Comparison of ENCODE assay signal across 32 cellular contexts in the genomic region with DNA sequence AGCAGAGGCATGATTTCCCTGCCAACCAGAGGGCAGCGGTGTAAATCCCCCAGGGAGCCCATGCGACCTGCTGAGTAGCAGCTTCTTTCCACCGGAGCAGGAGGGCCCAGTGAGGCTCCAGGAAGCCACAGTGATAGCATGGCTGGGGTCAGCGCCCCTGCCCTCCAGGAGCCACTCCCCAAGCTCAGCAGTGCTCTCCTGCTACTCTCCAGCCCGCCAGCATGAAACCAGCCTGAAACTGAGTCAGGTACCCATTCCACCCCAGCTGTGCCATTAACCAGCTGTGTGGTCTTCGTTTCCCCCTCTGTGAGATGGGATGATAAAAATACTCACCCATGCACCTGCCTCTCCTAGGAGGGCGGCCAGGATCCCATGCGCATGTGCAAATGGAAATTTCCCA.
"Had no signal": no experiment of that assay in that cellular context is flagged by ENCODE, and none has a peak within 500 bp of the region (broad histone marks: within the 10 kb centered on the region; RNA-seq: fewer than 3 reads in every experiment).

No MANE protein-coding gene starts in this region.

- H2AFZ ChIP-seq: hepatocyte had no signal

- DNase-seq: activated CD4-positive, alpha-beta memory T cell treated with anti-CD3 and anti-CD28 coated beads for 36 hours; activated CD4-positive, alpha-beta T cell treated with anti-CD3 and anti-CD28 coated beads, Interleukin-2, amount 10 ng/mL, durations not matched to agents 24 days and 14 days; activated CD4-positive, CD25-positive, alpha-beta regulatory T cell treated with anti-CD3 and anti-CD28 coated beads, Interleukin-2, amount 50 U/mL, for 72 hours; activated CD8-positive, alpha-beta memory T cell treated with anti-CD3 and anti-CD28 coated beads, Interleukin-2, amount 50 U/mL, for 4 hours; activated gamma-delta T cell; activated naive CD4-positive, alpha-beta T cell treated with anti-CD3 and anti-CD28 coated beads, Interleukin-2, amount 10 ng/mL, durations not matched to agents 7 days and 5 days; activated T-cell treated with anti-CD3 and anti-CD28 coated beads, Interleukin-2, amount 50 U/mL, for 24 hours; amniotic stem cell; brain microvascular endothelial cell; effector memory CD8-positive, alpha-beta T cell; erythroblast; gastrocnemius medialis; lower lobe of right lung; nephron progenitor cell; ovary; retina; sigmoid colon; small intestine; stimulated activated CD4-positive, alpha-beta T cell treated with anti-CD3 and anti-CD28 coated beads, Interleukin-4, amount 100 ng/mL, for 24 hours; stimulated activated naive CD8-positive, alpha-beta T cell treated with anti-CD3 and anti-CD28 coated beads, Interleukin-15, amount 100 ng/mL, for 72 hours; substantia nigra; T-helper 1 cell; WERI-Rb-1 had no signal

- FAIRE-seq: astrocyte, keratinocyte, small intestine, TTC549 had no signal

- H3K27ac ChIP-seq: brain microvascular endothelial cell, coronary artery, gastrocnemius medialis, hepatocyte, lower lobe of right lung, neutrophil, ovary, prostate gland, sigmoid colon, WERI-Rb-1 had no signal

- H3K4me2 ChIP-seq: hepatocyte had no signal

- H3K27me3 ChIP-seq: brain microvascular endothelial cell, hepatocyte, ovary, sigmoid colon had no signal

- H3K9me3 ChIP-seq: gastrocnemius medialis, lower lobe of right lung, neutrophil, ovary, prostate gland, sigmoid colon had no signal

- H3K4me1 ChIP-seq: gastrocnemius medialis, prostate gland had no signal

- H3K36me3 Mint-ChIP-seq: activated CD4-positive, alpha-beta memory T cell treated with anti-CD3 and anti-CD28 coated beads for 36 hours; activated naive CD4-positive, alpha-beta T cell treated with anti-CD3 and anti-CD28 coated beads, Interleukin-2, amount 10 ng/mL, durations not matched to agents 7 days and 5 days; stimulated activated effector memory CD8-positive, alpha-beta T cell treated with anti-CD3 and anti-CD28 coated beads, Interleukin-12 subunit alpha, Interleukin-12 subunit beta, amount 100 ng/mL, for 72 hours had no signal

- H3K9me3 Mint-ChIP-seq: activated CD4-positive, alpha-beta memory T cell treated with anti-CD3 and anti-CD28 coated beads for 36 hours; activated CD4-positive, alpha-beta T cell treated with anti-CD3 and anti-CD28 coated beads, Interleukin-2, amount 10 ng/mL, durations not matched to agents 24 days and 14 days; activated naive CD4-positive, alpha-beta T cell treated with anti-CD3 and anti-CD28 coated beads, Interleukin-2, amount 10 ng/mL, durations not matched to agents 7 days and 5 days; activated T-cell treated with anti-CD3 and anti-CD28 coated beads, Interleukin-2, amount 50 U/mL, for 24 hours; effector memory CD8-positive, alpha-beta T cell; nephron progenitor cell; stimulated activated effector memory CD8-positive, alpha-beta T cell treated with anti-CD3 and anti-CD28 coated beads, Interleukin-12 subunit alpha, Interleukin-12 subunit beta, amount 100 ng/mL, for 72 hours; stimulated activated naive CD8-positive, alpha-beta T cell treated with anti-CD3 and anti-CD28 coated beads, Interleukin-15, amount 100 ng/mL, for 72 hours had no signal

- H3K79me2 ChIP-seq: hepatocyte had no signal

- H3K4me3 Mint-ChIP-seq: activated CD4-positive, alpha-beta memory T cell treated with anti-CD3 and anti-CD28 coated beads for 36 hours; activated CD4-positive, alpha-beta T cell treated with anti-CD3 and anti-CD28 coated beads, Interleukin-2, amount 10 ng/mL, durations not matched to agents 24 days and 14 days; activated naive CD4-positive, alpha-beta T cell treated with anti-CD3 and anti-CD28 coated beads, Interleukin-2, amount 10 ng/mL, durations not matched to agents 7 days and 5 days; activated T-cell treated with anti-CD3 and anti-CD28 coated beads, Interleukin-2, amount 50 U/mL, for 24 hours; effector memory CD8-positive, alpha-beta T cell; nephron progenitor cell; stimulated activated effector memory CD8-positive, alpha-beta T cell treated with anti-CD3 and anti-CD28 coated beads, Interleukin-12 subunit alpha, Interleukin-12 subunit beta, amount 100 ng/mL, for 72 hours; stimulated activated naive CD8-positive, alpha-beta T cell treated with anti-CD3 and anti-CD28 coated beads, Interleukin-15, amount 100 ng/mL, for 72 hours had no signal

- H3K36me3 ChIP-seq: brain microvascular endothelial cell, gastrocnemius medialis, neutrophil, ovary, prostate gland, sigmoid colon, WERI-Rb-1 had no signal

- H3K27me3 Mint-ChIP-seq: activated CD4-positive, alpha-beta T cell treated with anti-CD3 and anti-CD28 coated beads, Interleukin-2, amount 10 ng/mL, durations not matched to agents 24 days and 14 days; activated T-cell treated with anti-CD3 and anti-CD28 coated beads, Interleukin-2, amount 50 U/mL, for 24 hours; stimulated activated naive CD8-positive, alpha-beta T cell treated with anti-CD3 and anti-CD28 coated beads, Interleukin-15, amount 100 ng/mL, for 72 hours had no signal

- ATAC-seq: effector memory CD8-positive, alpha-beta T cell; gastrocnemius medialis; left lobe of liver; lower lobe of right lung; stimulated activated naive CD8-positive, alpha-beta T cell treated with anti-CD3 and anti-CD28 coated beads, Interleukin-15, amount 100 ng/mL, for 72 hours had no signal

- H3K4me3 ChIP-seq: coronary artery, gastrocnemius medialis, hepatocyte, lower lobe of right lung, ovary, prostate gland, sigmoid colon had no signal

- H3K27ac Mint-ChIP-seq: activated CD4-positive, alpha-beta memory T cell treated with anti-CD3 and anti-CD28 coated beads for 36 hours; activated CD4-positive, alpha-beta T cell treated with anti-CD3 and anti-CD28 coated beads, Interleukin-2, amount 10 ng/mL, durations not matched to agents 24 days and 14 days; activated naive CD4-positive, alpha-beta T cell treated with anti-CD3 and anti-CD28 coated beads, Interleukin-2, amount 10 ng/mL, durations not matched to agents 7 days and 5 days; activated T-cell treated with anti-CD3 and anti-CD28 coated beads, Interleukin-2, amount 50 U/mL, for 24 hours; effector memory CD8-positive, alpha-beta T cell; nephron progenitor cell; stimulated activated effector memory CD8-positive, alpha-beta T cell treated with anti-CD3 and anti-CD28 coated beads, Interleukin-12 subunit alpha, Interleukin-12 subunit beta, amount 100 ng/mL, for 72 hours had no signal
